1 cellular context compared by ENCODE assay signal in the genomic region with DNA sequence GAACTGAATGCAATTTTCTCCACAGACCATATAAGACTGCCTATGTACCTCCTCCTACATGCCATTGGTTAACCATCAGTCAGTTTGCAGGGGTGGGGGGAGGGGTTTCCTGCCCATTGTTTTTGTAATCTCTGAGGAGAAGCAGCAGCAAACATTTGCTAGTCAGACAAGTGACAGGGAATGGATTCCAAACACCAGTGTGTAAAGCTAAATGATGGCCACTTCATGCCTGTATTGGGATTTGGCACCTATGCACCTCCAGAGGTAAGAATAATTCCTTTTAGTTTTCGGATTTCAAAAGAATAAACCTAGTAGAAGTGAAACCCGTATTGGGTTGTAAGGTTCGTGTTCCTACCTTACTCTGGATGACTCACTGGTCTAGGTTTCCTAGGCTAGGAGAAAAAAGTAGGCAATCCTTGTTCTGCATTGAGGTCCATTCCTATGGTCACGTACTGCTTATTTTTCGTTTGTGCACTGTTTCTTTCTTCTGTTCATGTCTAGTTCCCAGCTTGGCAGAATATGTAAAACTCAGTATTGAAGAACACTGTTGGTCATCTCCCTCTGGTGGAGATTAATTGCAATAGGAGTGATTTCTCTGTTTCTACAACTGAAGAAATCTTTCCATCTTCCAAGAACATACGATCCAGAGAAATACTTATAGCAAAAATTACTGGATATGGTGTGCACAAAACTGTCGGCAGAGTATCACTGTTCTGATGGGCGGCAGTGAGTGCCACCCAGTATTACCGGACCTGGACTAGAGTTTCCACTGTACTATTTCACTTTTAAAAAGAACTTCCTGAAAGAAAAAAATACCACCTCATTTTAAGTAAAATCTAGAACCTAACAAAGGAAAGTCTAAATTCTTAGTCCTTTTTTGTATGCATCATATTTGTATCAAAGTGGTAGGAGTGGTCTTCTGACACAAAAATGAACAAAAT.
TF ChIP-seq lines count a peak whose summit lies in the region.

TSS of gene AKR1C3 (plus strand) at position 150 of the 941 bp plus-strand sequence. CDS start at position 181, 31 bp downstream.

TF ChIP-seq in HepG2, 621 proteins besides CTCF, POLR2A, EP300 and RAD21 (continued from another document and continues in another):
- no peak for TF ChIP-seq SMARCE1 (IDR thresholded peaks at IDR 0.05; ENCODE audit: borderline replicate concordance)
- TF ChIP-seq PHF20 (CRISPR knock-in tag; IDR thresholded peaks at IDR 0.05): no peak
- TF ChIP-seq RARG (CRISPR knock-in tag; IDR thresholded peaks at IDR 0.05; ENCODE audit: low read depth): no peak
- TF ChIP-seq ZNF451 (CRISPR knock-in tag; IDR thresholded peaks at IDR 0.05): no peak
- peak; percentile 73 for TF ChIP-seq STAG1 (CRISPR knock-in tag; IDR thresholded peaks at IDR 0.05)
- TF ChIP-seq GPBP1L1 (CRISPR knock-in tag; IDR thresholded peaks at IDR 0.05): no peak
- TF ChIP-seq CC2D1A (CRISPR knock-in tag; IDR thresholded peaks at IDR 0.05): no peak
- TF ChIP-seq, protein P1, sequence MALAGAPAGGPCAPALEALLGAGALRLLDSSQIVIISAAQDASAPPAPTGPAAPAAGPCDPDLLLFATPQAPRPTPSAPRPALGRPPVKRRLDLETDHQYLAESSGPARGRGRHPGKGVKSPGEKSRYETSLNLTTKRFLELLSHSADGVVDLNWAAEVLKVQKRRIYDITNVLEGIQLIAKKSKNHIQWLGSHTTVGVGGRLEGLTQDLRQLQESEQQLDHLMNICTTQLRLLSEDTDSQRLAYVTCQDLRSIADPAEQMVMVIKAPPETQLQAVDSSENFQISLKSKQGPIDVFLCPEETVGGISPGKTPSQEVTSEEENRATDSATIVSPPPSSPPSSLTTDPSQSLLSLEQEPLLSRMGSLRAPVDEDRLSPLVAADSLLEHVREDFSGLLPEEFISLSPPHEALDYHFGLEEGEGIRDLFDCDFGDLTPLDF (CRISPR knock-in tag; IDR thresholded peaks at IDR 0.05): no peak
- TF ChIP-seq ZNF549 (CRISPR knock-in tag; IDR thresholded peaks at IDR 0.05): no peak
- TF ChIP-seq, protein P2, sequence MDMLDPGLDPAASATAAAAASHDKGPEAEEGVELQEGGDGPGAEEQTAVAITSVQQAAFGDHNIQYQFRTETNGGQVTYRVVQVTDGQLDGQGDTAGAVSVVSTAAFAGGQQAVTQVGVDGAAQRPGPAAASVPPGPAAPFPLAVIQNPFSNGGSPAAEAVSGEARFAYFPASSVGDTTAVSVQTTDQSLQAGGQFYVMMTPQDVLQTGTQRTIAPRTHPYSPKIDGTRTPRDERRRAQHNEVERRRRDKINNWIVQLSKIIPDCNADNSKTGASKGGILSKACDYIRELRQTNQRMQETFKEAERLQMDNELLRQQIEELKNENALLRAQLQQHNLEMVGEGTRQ (IDR thresholded peaks at IDR 0.05; ENCODE audit: low read depth, low read length): no peak
- TF ChIP-seq, protein P2 (CRISPR knock-in tag; IDR thresholded peaks at IDR 0.05; ENCODE audit: borderline replicate concordance): no peak
- TF ChIP-seq, protein P3, sequence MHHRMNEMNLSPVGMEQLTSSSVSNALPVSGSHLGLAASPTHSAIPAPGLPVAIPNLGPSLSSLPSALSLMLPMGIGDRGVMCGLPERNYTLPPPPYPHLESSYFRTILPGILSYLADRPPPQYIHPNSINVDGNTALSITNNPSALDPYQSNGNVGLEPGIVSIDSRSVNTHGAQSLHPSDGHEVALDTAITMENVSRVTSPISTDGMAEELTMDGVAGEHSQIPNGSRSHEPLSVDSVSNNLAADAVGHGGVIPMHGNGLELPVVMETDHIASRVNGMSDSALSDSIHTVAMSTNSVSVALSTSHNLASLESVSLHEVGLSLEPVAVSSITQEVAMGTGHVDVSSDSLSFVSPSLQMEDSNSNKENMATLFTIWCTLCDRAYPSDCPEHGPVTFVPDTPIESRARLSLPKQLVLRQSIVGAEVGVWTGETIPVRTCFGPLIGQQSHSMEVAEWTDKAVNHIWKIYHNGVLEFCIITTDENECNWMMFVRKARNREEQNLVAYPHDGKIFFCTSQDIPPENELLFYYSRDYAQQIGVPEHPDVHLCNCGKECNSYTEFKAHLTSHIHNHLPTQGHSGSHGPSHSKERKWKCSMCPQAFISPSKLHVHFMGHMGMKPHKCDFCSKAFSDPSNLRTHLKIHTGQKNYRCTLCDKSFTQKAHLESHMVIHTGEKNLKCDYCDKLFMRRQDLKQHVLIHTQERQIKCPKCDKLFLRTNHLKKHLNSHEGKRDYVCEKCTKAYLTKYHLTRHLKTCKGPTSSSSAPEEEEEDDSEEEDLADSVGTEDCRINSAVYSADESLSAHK (CRISPR knock-in tag; IDR thresholded peaks at IDR 0.05; ENCODE audit: borderline replicate concordance): no peak
- no peak for TF ChIP-seq TAF15 (IDR thresholded peaks at IDR 0.05; ENCODE audit: low read depth, low read length, poor library complexity, severe bottlenecking)
- no peak for TF ChIP-seq CHCHD3 (CRISPR knock-in tag; IDR thresholded peaks at IDR 0.05)
- TF ChIP-seq ZMYM4 (CRISPR knock-in tag; IDR thresholded peaks at IDR 0.05): peak; percentile 89
- TF ChIP-seq ZNF382 (CRISPR knock-in tag; IDR thresholded peaks at IDR 0.05; ENCODE audit: borderline replicate concordance): no peak
- no peak; the same call in 1 of the 2 replicates for TF ChIP-seq JDP2 (CRISPR knock-in tag; IDR thresholded peaks at IDR 0.05; ENCODE audit: borderline replicate concordance)
- no peak for TF ChIP-seq ZNF496 (CRISPR knock-in tag; IDR thresholded peaks at IDR 0.05; ENCODE audit: insufficient replicate concordance)
- no peak for TF ChIP-seq ZNF562 (CRISPR knock-in tag; IDR thresholded peaks at IDR 0.05; ENCODE audit: borderline replicate concordance)
- no peak for TF ChIP-seq AKAP8 (CRISPR knock-in tag; IDR thresholded peaks at IDR 0.05)
- no peak for TF ChIP-seq ZNF614 (CRISPR knock-in tag; IDR thresholded peaks at IDR 0.05; ENCODE audit: borderline replicate concordance)
- TF ChIP-seq ZNF572 (CRISPR knock-in tag; IDR thresholded peaks at IDR 0.05): no peak
- peak; percentile 87 for TF ChIP-seq TAF1 (CRISPR knock-in tag; IDR thresholded peaks at IDR 0.05)
- TF ChIP-seq, protein P4, sequence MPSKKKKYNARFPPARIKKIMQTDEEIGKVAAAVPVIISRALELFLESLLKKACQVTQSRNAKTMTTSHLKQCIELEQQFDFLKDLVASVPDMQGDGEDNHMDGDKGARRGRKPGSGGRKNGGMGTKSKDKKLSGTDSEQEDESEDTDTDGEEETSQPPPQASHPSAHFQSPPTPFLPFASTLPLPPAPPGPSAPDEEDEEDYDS (CRISPR knock-in tag; IDR thresholded peaks at IDR 0.05): peak; percentile 94
- TF ChIP-seq, protein P5, sequence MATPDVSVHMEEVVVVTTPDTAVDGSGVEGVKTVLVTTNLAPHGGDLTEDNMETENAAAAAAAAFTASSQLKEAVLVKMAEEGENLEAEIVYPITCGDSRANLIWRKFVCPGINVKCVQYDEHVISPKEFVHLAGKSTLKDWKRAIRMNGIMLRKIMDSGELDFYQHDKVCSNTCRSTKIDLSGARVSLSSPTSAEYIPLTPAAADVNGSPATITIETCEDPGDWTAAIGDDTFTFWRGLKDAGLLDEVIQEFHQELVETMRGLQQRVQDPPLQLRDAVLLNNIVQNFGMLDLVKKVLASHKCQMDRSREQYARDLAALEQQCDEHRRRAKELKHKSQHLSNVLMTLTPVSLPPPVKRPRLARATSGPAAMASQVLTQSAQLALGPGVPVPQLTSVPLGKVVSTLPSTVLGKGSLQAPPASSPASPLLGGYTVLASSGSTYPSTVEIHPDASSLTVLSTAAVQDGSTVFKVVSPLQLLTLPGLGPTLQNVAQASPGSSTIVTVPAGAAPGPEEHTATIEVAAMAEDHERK (CRISPR knock-in tag; IDR thresholded peaks at IDR 0.05; ENCODE audit: low read depth): no peak
- TF ChIP-seq MED8 (CRISPR knock-in tag; IDR thresholded peaks at IDR 0.05; ENCODE audit: insufficient replicate concordance): no peak
- TF ChIP-seq MLXIP (CRISPR knock-in tag; IDR thresholded peaks at IDR 0.05; ENCODE audit: borderline replicate concordance): no peak
- TF ChIP-seq MLX (CRISPR knock-in tag; IDR thresholded peaks at IDR 0.05): no peak
- TF ChIP-seq THAP7 (CRISPR knock-in tag; IDR thresholded peaks at IDR 0.05): no peak
- no peak; the same call in 1 of the 2 replicates for TF ChIP-seq RARA (CRISPR knock-in tag; IDR thresholded peaks at IDR 0.05)
- TF ChIP-seq HDAC6 (IDR thresholded peaks at IDR 0.05; ENCODE audit: low read depth, low read length): no peak
- no peak for TF ChIP-seq YY1 (IDR thresholded peaks at IDR 0.05; ENCODE audit: insufficient read depth, insufficient replicate concordance, low read depth, low read length)
- TF ChIP-seq TCF12 (IDR thresholded peaks at IDR 0.05): no peak
- TF ChIP-seq TCF12 (CRISPR knock-in tag; IDR thresholded peaks at IDR 0.05): no peak
- 0 out of 2 replicates have a peak, but pooled peaks have one; percentile 50 for TF ChIP-seq ZNF761 (CRISPR knock-in tag; conservative IDR thresholded peaks at IDR 0.05)
- no peak for TF ChIP-seq ZNF251 (CRISPR knock-in tag; IDR thresholded peaks at IDR 0.05)
- peak; percentile 44; the same call in 1 of the 2 replicates for TF ChIP-seq MIXL1 (CRISPR knock-in tag; IDR thresholded peaks at IDR 0.05)
- TF ChIP-seq ZNF17 (CRISPR knock-in tag; IDR thresholded peaks at IDR 0.05): no peak
- TF ChIP-seq ERF (CRISPR knock-in tag; IDR thresholded peaks at IDR 0.05): peak; percentile 84; the same call in 1 of the 2 replicates
- TF ChIP-seq KAT7 (CRISPR knock-in tag; IDR thresholded peaks at IDR 0.05; ENCODE audit: borderline replicate concordance): peak; percentile 80; the same call in 1 of the 2 replicates
